24 cellular contexts compared by ENCODE assay signal in the genomic region with DNA sequence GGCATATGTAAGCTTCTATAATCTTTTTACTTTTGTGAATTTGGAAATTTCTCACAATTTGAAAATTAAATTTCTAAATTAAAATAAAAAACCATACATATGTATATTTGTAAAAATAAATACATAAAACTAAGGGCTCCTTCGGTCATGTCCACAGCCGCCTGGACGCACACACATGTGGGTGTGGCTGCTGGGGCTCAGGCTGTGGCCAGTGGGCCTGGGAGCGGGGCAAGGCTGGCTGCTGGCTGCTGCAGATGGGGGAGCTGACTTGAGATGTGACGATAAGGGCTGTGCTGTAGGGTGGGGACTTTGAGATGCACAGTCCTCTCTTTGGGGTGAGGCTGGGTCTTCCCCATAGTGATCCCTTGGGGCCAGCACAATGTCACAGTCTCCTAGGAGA. TPM values are rescaled to one million over a fixed set of nuclear protein-coding genes. Genes with fewer than 3 reads are reported as not detected.
DNase-seq lines count a peak whose midpoint lies in the region; ATAC-seq and TF ChIP-seq lines count a peak whose summit lies in the region.
"Had no signal": no experiment of that assay in that cellular context is flagged by ENCODE, and none has a peak within 500 bp of the region (broad histone marks: within the 10 kb centered on the region; RNA-seq: fewer than 3 reads in every experiment).

No MANE protein-coding gene starts in this region.

- H3K4me3 Mint-ChIP-seq in CD8-positive, alpha-beta T cell: no peak overlapping the region
- no peak overlapping the region for H3K4me3 Mint-ChIP-seq in dendritic cell treated with granulocyte-macrophage colony-stimulating factor and Interleukin-4, amounts not matched to agents 40 ng/mL and 50 ng/mL, for 4 days
- H3K4me3 Mint-ChIP-seq in neural crest cell (peak overlapping the region; percentile 81), Caco-2 (ENCODE audit: unreplicated experiment) (no peak overlapping the region)

- no peak for ATAC-seq in CD8-positive, alpha-beta T cell
- ATAC-seq in HG03097 (IDR thresholded peaks at IDR 0.05; ENCODE audit: low FRiP score, unreplicated experiment) (no peak), HG02798 (IDR thresholded peaks at IDR 0.05; ENCODE audit: poor library complexity, unreplicated experiment) (no peak)
- ATAC-seq: PC-3 had no signal

- peaks cover 75% of the 10 kb centered on the region for H3K36me3 Mint-ChIP-seq in CD8-positive, alpha-beta T cell
- peaks cover 92% of the 10 kb centered on the region for H3K36me3 Mint-ChIP-seq in dendritic cell treated with granulocyte-macrophage colony-stimulating factor and Interleukin-4, amounts not matched to agents 40 ng/mL and 50 ng/mL, for 4 days (ENCODE audit: low read depth)
- peaks cover 10% of the 10 kb centered on the region for H3K36me3 Mint-ChIP-seq in neural crest cell (ENCODE audit: low read depth)
- peaks cover 64% of the 10 kb centered on the region for H3K36me3 Mint-ChIP-seq in Caco-2 (ENCODE audit: insufficient read depth, unreplicated experiment)

- intact Hi-C loops in CD8-positive, alpha-beta T cell (cut with DNase I, micrococcal nuclease): loop anchor here in 1 of 2 experiments (10.0 kb wide), 2 partner anchors 622 to 1498 kb away; partner anchors contain the start of gene NADK
- intact Hi-C loops in dendritic cell treated with granulocyte-macrophage colony-stimulating factor and Interleukin-4, amounts not matched to agents 40 ng/mL and 50 ng/mL, for 4 days (cut with micrococcal nuclease): no loop called here
- intact Hi-C loops in Caco-2 (cut with micrococcal nuclease; ENCODE audit: unreplicated experiment): no loop called here

- BruUV-seq in Caco-2 (replicated peaks; lab: Mats Ljungman, UMichigan): no TSS peak

- H3K36me3 ChIP-seq in CD8-positive, alpha-beta T cell (ENCODE audit: insufficient read depth, low read length): peaks cover 40% of the 10 kb centered on the region
- no peaks in the 10 kb centered on the region; the same call in 1 of the 2 replicates for H3K36me3 ChIP-seq in Caco-2 (ENCODE audit: control insufficient read depth, insufficient read depth, low read length)
- H3K36me3 ChIP-seq: BE2C had no signal

- H3K9me3 ChIP-seq in CD8-positive, alpha-beta T cell (ENCODE audit: low read length): no peaks in the 10 kb centered on the region
- no peaks in the 10 kb centered on the region for H3K9me3 ChIP-seq in Caco-2
- H3K9me3 ChIP-seq: BE2C, HAP-1, SK-N-SH had no signal

- H3K4me1 ChIP-seq in CD8-positive, alpha-beta T cell (ENCODE audit: insufficient read depth, low read length): peaks cover 33% of the 10 kb centered on the region
- peaks cover 11% of the 10 kb centered on the region; the same call in 1 of the 2 replicates for H3K4me1 ChIP-seq in Caco-2
- H3K4me1 ChIP-seq: BE2C had no signal

- CTCF ChIA-PET in CD8-positive, alpha-beta T cell (lab: Charles Lee): interaction anchor here (0.8 to 2.2 kb wide), 4 partner anchors 14 to 222 kb away, joined by 3 to 8 read pairs (median 4); partner anchors contain the start of gene FAAP20
- CTCF ChIA-PET in Caco-2 (lab: Charles Lee): no interaction called here

- POLR2A ChIA-PET in CD8-positive, alpha-beta T cell (lab: Charles Lee): interaction anchor here (0.9 kb wide), 1 partner anchor 188 kb away, joined by 3 read pairs; no protein-coding TSS in a partner anchor
- POLR2A ChIA-PET in Caco-2 (lab: Charles Lee): no interaction called here

- no peak for TF ChIP-seq POLR2A in NB4 (IDR thresholded peaks at IDR 0.05; ENCODE audit: extremely low read depth, insufficient read length)

- H3K27ac Mint-ChIP-seq in CD8-positive, alpha-beta T cell: peak overlapping the region; percentile 52
- H3K27ac Mint-ChIP-seq in dendritic cell treated with granulocyte-macrophage colony-stimulating factor and Interleukin-4, amounts not matched to agents 40 ng/mL and 50 ng/mL, for 4 days: peak overlapping the region; percentile 41
- H3K27ac Mint-ChIP-seq in neural crest cell (ENCODE audit: unreplicated experiment) (no peak overlapping the region), Caco-2 (ENCODE audit: unreplicated experiment) (no peak overlapping the region)

- no peaks in the 10 kb centered on the region for H3K27me3 ChIP-seq in CD8-positive, alpha-beta T cell (ENCODE audit: insufficient read depth, low read length)
- H3K27me3 ChIP-seq in Caco-2 (replicated peaks; ENCODE audit: control insufficient read depth, insufficient read depth, low read length): no peaks in the 10 kb centered on the region
- H3K27me3 ChIP-seq: BE2C had no signal

- no peak overlapping the region for H3K4me3 ChIP-seq in CD8-positive, alpha-beta T cell (ENCODE audit: low read depth, low read length)
- no peak overlapping the region for H3K4me3 ChIP-seq in NB4 (ENCODE audit: low read depth, low read length)
- no peak overlapping the region for H3K4me3 ChIP-seq in Caco-2 (ENCODE audit: low read depth, low read length)
- H3K4me3 ChIP-seq: GM23248, HAP-1 had no signal

- no peaks in the 10 kb centered on the region for H3K27me3 Mint-ChIP-seq in CD8-positive, alpha-beta T cell (ENCODE audit: low read depth)
- H3K27me3 Mint-ChIP-seq in dendritic cell treated with granulocyte-macrophage colony-stimulating factor and Interleukin-4, amounts not matched to agents 40 ng/mL and 50 ng/mL, for 4 days: no peaks in the 10 kb centered on the region
- H3K27me3 Mint-ChIP-seq in neural crest cell (ENCODE audit: low read depth): no peaks in the 10 kb centered on the region
- H3K27me3 Mint-ChIP-seq in Caco-2 (ENCODE audit: insufficient read depth, unreplicated experiment): no peaks in the 10 kb centered on the region
- H3K27me3 Mint-ChIP-seq: CD4-positive, CD25-positive, alpha-beta regulatory T cell had no signal

- H3K27ac ChIP-seq in CD8-positive, alpha-beta T cell (ENCODE audit: low read depth, low read length): no peak overlapping the region
- H3K27ac ChIP-seq: GM23248 had no signal

- H3K4me1 Mint-ChIP-seq in CD8-positive, alpha-beta T cell (ENCODE audit: low read depth): peaks cover 46% of the 10 kb centered on the region
- H3K4me1 Mint-ChIP-seq in dendritic cell treated with granulocyte-macrophage colony-stimulating factor and Interleukin-4, amounts not matched to agents 40 ng/mL and 50 ng/mL, for 4 days (ENCODE audit: low read depth): peaks cover 39% of the 10 kb centered on the region
- H3K4me1 Mint-ChIP-seq in neural crest cell: peaks cover 18% of the 10 kb centered on the region
- H3K4me1 Mint-ChIP-seq in Caco-2 (ENCODE audit: low read depth, unreplicated experiment): peaks cover 10% of the 10 kb centered on the region

- H3K9me3 Mint-ChIP-seq in CD8-positive, alpha-beta T cell: no peaks in the 10 kb centered on the region
- no peaks in the 10 kb centered on the region for H3K9me3 Mint-ChIP-seq in dendritic cell treated with granulocyte-macrophage colony-stimulating factor and Interleukin-4, amounts not matched to agents 40 ng/mL and 50 ng/mL, for 4 days
- H3K9me3 Mint-ChIP-seq in neural crest cell (no peaks in the 10 kb centered on the region), Caco-2 (ENCODE audit: unreplicated experiment) (no peaks in the 10 kb centered on the region)
- H3K9me3 Mint-ChIP-seq: CD4-positive, CD25-positive, alpha-beta regulatory T cell had no signal

- DNase-seq in CD8-positive, alpha-beta T cell: no peak
- DNase-seq in NB4 (ENCODE audit: low read depth) (peak; percentile 43), neural crest cell (ENCODE audit: low read depth, low spot score) (no peak), Caco-2 (no peak)
- DNase-seq: BE2C; CD4-positive, CD25-positive, alpha-beta regulatory T cell; COR-L47; DMS 273 treated with DMSO at 0.1 percent for 48 hours; DMS79 treated with DMSO at 0.1 percent for 48 hours; GM23248; Kasumi-1; NCI-H1048; NCI-H1417 treated with DMSO at 0.1 percent for 48 hours; NCI-H187 treated with DMSO at 0.1 percent for 48 hours; NCI-H2107; NCI-H446 treated with DMSO at 0.1 percent for 48 hours; NCI-H526 treated with DMSO at 0.1 percent for 48 hours; PC-3; SIG-M5; SK-N-SH had no signal

- no peak for TF ChIP-seq CTCF in CD8-positive, alpha-beta T cell (IDR thresholded peaks at IDR 0.05)
- TF ChIP-seq CTCF in NB4 (IDR thresholded peaks at IDR 0.05; ENCODE audit: low read depth, low read length) (no peak), neural crest cell (conservative IDR thresholded peaks at IDR 0.05) (no peak), Caco-2 (IDR thresholded peaks at IDR 0.05; ENCODE audit: insufficient read depth in 1 of 2, low read depth in 1 of 2, low read length in 1 of 2, severe bottlenecking in 1 of 2, unreplicated experiment in 1 of 2) (no peak)

RNA-seq across cellular contexts. Expression of gene RER1, which starts 4.8 kb away (rescaled TPM):
- total RNA-seq in CD8-positive, alpha-beta T cell: 10 to 100 TPM; 54.6 to 58.7 TPM
- total RNA-seq in neural crest cell (108 and 111 TPM in 2 replicates), Caco-2 (2022) (136 and 141 TPM in 2 replicates)

RNA-seq across cellular contexts. Expression of gene MORN1, which starts 5.1 kb away (rescaled TPM):
- 1 to 10 TPM; 4.9 to 5.0 TPM for total RNA-seq in CD8-positive, alpha-beta T cell
- total RNA-seq in neural crest cell: 23.7 and 24.4 TPM in 2 replicates
- 8.6 and 9.1 TPM in 2 replicates for total RNA-seq in Caco-2 (2022)

RNA-seq across cellular contexts. Expression of gene PEX10, which starts 15.9 kb away (rescaled TPM):
- total RNA-seq in CD8-positive, alpha-beta T cell: 10 to 100 TPM; 11.6 to 11.8 TPM
- total RNA-seq in neural crest cell: 31.2 and 31.9 TPM in 2 replicates
- total RNA-seq in Caco-2 (2022): 19.7 and 21.9 TPM in 2 replicates

Comparison
In these comparisons a context has a peak if more than half of its experiments do, and no peak if none do; other contexts are left out.
1. H3K27ac Mint-ChIP-seq: peak in CD8-positive, alpha-beta T cell (single experiment) and dendritic cell treated with granulocyte-macrophage colony-stimulating factor and Interleukin-4, amounts not matched to agents 40 ng/mL and 50 ng/mL, for 4 days (single experiment); none in neural crest cell (single experiment) and Caco-2 (single experiment).